ENCODE assay signal across 27 cellular contexts in genomic region chr14:104346608-104347007, GRCh38.
"Had no signal": no experiment of that assay in that cellular context is flagged by ENCODE, and none has a peak within 500 bp of the region (broad histone marks: within the 10 kb centered on the region; RNA-seq: fewer than 3 reads in every experiment).

No MANE protein-coding gene starts in this region.

- H3K27ac Mint-ChIP-seq: activated CD8-positive, alpha-beta T cell treated with anti-CD3 and anti-CD28 coated beads for 36 hours; activated naive CD4-positive, alpha-beta T cell treated with anti-CD3 and anti-CD28 coated beads, Interleukin-2, amount 50 U/mL, for 72 hours; effector memory CD8-positive, alpha-beta T cell; nephron; progenitor cell of endocrine pancreas; stimulated activated effector memory CD8-positive, alpha-beta T cell treated with anti-CD3 and anti-CD28 coated beads, Interleukin-12 subunit alpha, Interleukin-12 subunit beta, amount 100 ng/mL, for 72 hours; stimulated activated naive CD8-positive, alpha-beta T cell treated with anti-CD3 and anti-CD28 coated beads, Interleukin-15, Interleukin-2, amounts not matched to agents 100 ng/mL and 50 ng/mL, for 24 hours; T-helper 1 cell treated with Interleukin-12 subunit alpha and Interleukin-12 subunit beta and Interleukin-4 antibody, amounts not matched to agents 30 μg/mL and 1 μg/mL, for 36 hours; WTC11 had no signal

- H3K4me3 Mint-ChIP-seq: activated CD8-positive, alpha-beta T cell treated with anti-CD3 and anti-CD28 coated beads for 36 hours; effector memory CD8-positive, alpha-beta T cell; stimulated activated effector memory CD8-positive, alpha-beta T cell treated with anti-CD3 and anti-CD28 coated beads, Interleukin-12 subunit alpha, Interleukin-12 subunit beta, amount 100 ng/mL, for 72 hours; stimulated activated naive CD8-positive, alpha-beta T cell treated with anti-CD3 and anti-CD28 coated beads, Interleukin-15, Interleukin-2, amounts not matched to agents 100 ng/mL and 50 ng/mL, for 24 hours; T-helper 1 cell treated with Interleukin-12 subunit alpha and Interleukin-12 subunit beta and Interleukin-4 antibody, amounts not matched to agents 30 μg/mL and 1 μg/mL, for 36 hours; WTC11 had no signal

- H3K36me3 ChIP-seq: adrenal gland, colonic mucosa, left ventricle myocardium inferior, ovary, upper lobe of left lung had no signal

- H3K4me3 ChIP-seq: adrenal gland, body of pancreas, colonic mucosa, dorsolateral prefrontal cortex, left ventricle myocardium inferior, lung, ovary, upper lobe of left lung had no signal

- H3K9me3 ChIP-seq: adrenal gland, body of pancreas, colonic mucosa, ovary, upper lobe of left lung had no signal

- H3K27ac ChIP-seq: adrenal gland, body of pancreas, colonic mucosa, dorsolateral prefrontal cortex, left ventricle myocardium inferior, ovary, upper lobe of left lung had no signal

- DNase-seq: activated CD4-positive, alpha-beta T cell treated with anti-CD3 and anti-CD28 coated beads, Interleukin-2, amount 50 U/mL, for 1 hour; activated CD8-positive, alpha-beta T cell treated with anti-CD3 and anti-CD28 coated beads for 36 hours; activated naive CD4-positive, alpha-beta T cell; activated T-cell treated with anti-CD3 and anti-CD28 coated beads, Interleukin-2, amount 50 U/mL, for 48 hours; aorta; body of pancreas; cerebellar nuclear complex; colonic mucosa; effector memory CD8-positive, alpha-beta T cell; left ventricle myocardium inferior; small intestine; stimulated activated CD4-positive, alpha-beta T cell treated with anti-CD3 and anti-CD28 coated beads, Interleukin-4, amount 100 ng/mL, for 24 hours; substantia nigra; SW 1271 had no signal

- H3K4me1 ChIP-seq: body of pancreas, left ventricle myocardium inferior had no signal

- H3K4me1 Mint-ChIP-seq: stimulated activated effector memory CD8-positive, alpha-beta T cell treated with anti-CD3 and anti-CD28 coated beads, Interleukin-12 subunit alpha, Interleukin-12 subunit beta, amount 100 ng/mL, for 72 hours had no signal

- H3K27me3 ChIP-seq: adrenal gland, body of pancreas, colonic mucosa, ovary, upper lobe of left lung had no signal

- H3K36me3 Mint-ChIP-seq: activated naive CD4-positive, alpha-beta T cell treated with anti-CD3 and anti-CD28 coated beads, Interleukin-2, amount 50 U/mL, for 72 hours; stimulated activated effector memory CD8-positive, alpha-beta T cell treated with anti-CD3 and anti-CD28 coated beads, Interleukin-12 subunit alpha, Interleukin-12 subunit beta, amount 100 ng/mL, for 72 hours; WTC11 had no signal

- ATAC-seq: activated CD8-positive, alpha-beta T cell treated with anti-CD3 and anti-CD28 coated beads for 36 hours; activated naive CD4-positive, alpha-beta T cell treated with anti-CD3 and anti-CD28 coated beads, Interleukin-2, amount 50 U/mL, for 72 hours; body of pancreas; effector memory CD8-positive, alpha-beta T cell; sciatic nerve; stimulated activated effector memory CD8-positive, alpha-beta T cell treated with anti-CD3 and anti-CD28 coated beads, Interleukin-12 subunit alpha, Interleukin-12 subunit beta, amount 100 ng/mL, for 72 hours; WTC11 had no signal

- H3K9me3 Mint-ChIP-seq: activated CD8-positive, alpha-beta T cell treated with anti-CD3 and anti-CD28 coated beads for 36 hours; activated naive CD4-positive, alpha-beta T cell treated with anti-CD3 and anti-CD28 coated beads, Interleukin-2, amount 50 U/mL, for 72 hours; effector memory CD8-positive, alpha-beta T cell; T-helper 1 cell treated with Interleukin-12 subunit alpha and Interleukin-12 subunit beta and Interleukin-4 antibody, amounts not matched to agents 30 μg/mL and 1 μg/mL, for 36 hours had no signal
